19 cellular contexts compared by ENCODE assay signal in genomic region chr11:85784907-85785306, GRCh38. TPM values are rescaled to one million over a fixed set of nuclear protein-coding genes. Genes with fewer than 3 reads are reported as not detected.
A peak's percentile ranks its signal among the peaks of the same experiment; 100 is the strongest.
DNase-seq lines count a peak whose midpoint lies in the region; ATAC-seq and TF ChIP-seq lines count a peak whose summit lies in the region.
"Had no signal": no experiment of that assay in that cellular context is flagged by ENCODE, and none has a peak within 500 bp of the region (broad histone marks: within the 10 kb centered on the region; RNA-seq: fewer than 3 reads in every experiment).

No MANE protein-coding gene starts in this region.

- TF ChIP-seq CTCF in esophagus squamous epithelium (IDR thresholded peaks at IDR 0.05) (no peak), thyroid gland (IDR thresholded peaks at IDR 0.05) (no peak), coronary artery (IDR thresholded peaks at IDR 0.05) (no peak)

- H3K27ac Mint-ChIP-seq in T-helper 17 cell: peak overlapping the region; percentile 6
- H3K27ac Mint-ChIP-seq in natural killer cell treated with Interleukin-12 subunit alpha and Interleukin-12 subunit beta and Interleukin-15 and Interleukin-18, amount 100 ng/mL, for 72 hours: peak overlapping the region; percentile 87 to 99

- TF ChIP-seq POLR2A in esophagus squamous epithelium (IDR thresholded peaks at IDR 0.05) (no peak), thyroid gland (IDR thresholded peaks at IDR 0.05) (no peak)

- intact Hi-C loops in esophagus squamous epithelium (cut with DNase I): no loop called here
- intact Hi-C loops in thyroid gland (cut with DNase I): no loop called here

- ATAC-seq in T-helper 17 cell (no peak), GM19455 (IDR thresholded peaks at IDR 0.05; ENCODE audit: unreplicated experiment) (no peak)
- no peak for ATAC-seq in natural killer cell treated with Interleukin-12 subunit alpha and Interleukin-12 subunit beta and Interleukin-15 and Interleukin-18, amount 100 ng/mL, for 72 hours
- ATAC-seq: Right ventricle myocardium inferior had no signal

- H3K9me3 Mint-ChIP-seq in natural killer cell treated with Interleukin-12 subunit alpha and Interleukin-12 subunit beta and Interleukin-15 and Interleukin-18, amount 100 ng/mL, for 72 hours: peaks cover 5% of the 10 kb centered on the region

- H3K4me1 Mint-ChIP-seq in T-helper 17 cell: peaks cover 40% of the 10 kb centered on the region
- H3K4me1 Mint-ChIP-seq in natural killer cell treated with Interleukin-12 subunit alpha and Interleukin-12 subunit beta and Interleukin-15 and Interleukin-18, amount 100 ng/mL, for 72 hours (ENCODE audit: low read depth in 2 of 2): peaks cover 70 to 74% of the 10 kb centered on the region in 2 donors

- H3K4me3 ChIP-seq in esophagus squamous epithelium: no peak overlapping the region
- no peak overlapping the region for H3K4me3 ChIP-seq in thyroid gland (replicated peaks in 1 of 3)
- no peak overlapping the region for H3K4me3 ChIP-seq in coronary artery
- H3K4me3 ChIP-seq: BLaER1 treated with 17β-estradiol and CSF1 and Interleukin-3, amounts not matched to agents 10 nM and 100 nM; SJSA1 had no signal

- WGBS in esophagus squamous epithelium, 2 donors: 59 to 69% methylated on average over 4 of the region's 4 CpGs
- WGBS in thyroid gland, 2 donors: 89 to 93% methylated on average over 4 of the region's 4 CpGs

- H3K9me3 ChIP-seq in T-helper 17 cell (ENCODE audit: control insufficient read depth, low read length, poor library complexity, severe bottlenecking) (no peaks in the 10 kb centered on the region), esophagus squamous epithelium (no peaks in the 10 kb centered on the region), thyroid gland (no peaks in the 10 kb centered on the region)
- H3K9me3 ChIP-seq: SJSA1 had no signal

- H3K4me1 ChIP-seq in esophagus squamous epithelium: no peaks in the 10 kb centered on the region
- no peaks in the 10 kb centered on the region for H3K4me1 ChIP-seq in thyroid gland
- H3K4me1 ChIP-seq: SJSA1 had no signal

- no peak overlapping the region for H3K4me3 Mint-ChIP-seq in T-helper 17 cell
- H3K4me3 Mint-ChIP-seq in natural killer cell treated with Interleukin-12 subunit alpha and Interleukin-12 subunit beta and Interleukin-15 and Interleukin-18, amount 100 ng/mL, for 72 hours: peak overlapping the region; percentile 27
- H3K4me3 Mint-ChIP-seq: CD4-positive, alpha-beta memory T cell had no signal

- H3K27me3 Mint-ChIP-seq in T-helper 17 cell: no peaks in the 10 kb centered on the region
- H3K27me3 Mint-ChIP-seq in natural killer cell treated with Interleukin-12 subunit alpha and Interleukin-12 subunit beta and Interleukin-15 and Interleukin-18, amount 100 ng/mL, for 72 hours: no peaks in the 10 kb centered on the region
- H3K27me3 Mint-ChIP-seq: CD4-positive, alpha-beta memory T cell had no signal

- peaks cover 2% of the 10 kb centered on the region for H3K36me3 Mint-ChIP-seq in T-helper 17 cell (ENCODE audit: low read depth)
- peaks cover 17% of the 10 kb centered on the region for H3K36me3 Mint-ChIP-seq in natural killer cell treated with Interleukin-12 subunit alpha and Interleukin-12 subunit beta and Interleukin-15 and Interleukin-18, amount 100 ng/mL, for 72 hours

- H3K27me3 ChIP-seq in esophagus squamous epithelium: no peaks in the 10 kb centered on the region
- H3K27me3 ChIP-seq in thyroid gland: no peaks in the 10 kb centered on the region
- H3K27me3 ChIP-seq: BLaER1 treated with 17β-estradiol and CSF1 and Interleukin-3, amounts not matched to agents 10 nM and 100 nM; SJSA1 had no signal

- no peaks in the 10 kb centered on the region for H3K36me3 ChIP-seq in esophagus squamous epithelium
- no peaks in the 10 kb centered on the region for H3K36me3 ChIP-seq in thyroid gland
- H3K36me3 ChIP-seq: BLaER1 treated with 17β-estradiol and CSF1 and Interleukin-3, amounts not matched to agents 10 nM and 100 nM; SJSA1 had no signal

- peak; percentile 60 for DNase-seq in NCI-H2171 treated with DMSO at 0.1 percent for 48 hours (lab: John Stamatoyannopoulos, UW)
- no peak for DNase-seq in NCI-H2171 (lab: John Stamatoyannopoulos, UW)
- no peak for DNase-seq in T-helper 17 cell
- DNase-seq in esophagus squamous epithelium (lab: John Stamatoyannopoulos, UW): no peak
- DNase-seq in natural killer cell treated with Interleukin-12 subunit alpha and Interleukin-12 subunit beta and Interleukin-15 and Interleukin-18, amount 100 ng/mL, for 72 hours (ENCODE audit: low spot score): no peak
- DNase-seq in thyroid gland: no peak
- DNase-seq in coronary artery (ENCODE audit: low spot score): no peak
- DNase-seq: 8988T; CD4-positive, alpha-beta memory T cell; GDM1; KBM-7; NCI-H1092; NCI-H1436; NCI-H1930; NCI-H524 treated with DMSO at 0.1 percent for 48 hours had no signal

- H3K27ac ChIP-seq in esophagus squamous epithelium: peak overlapping the region in 3 of 4 donors; percentile 14 to 57 (median 49)
- H3K27ac ChIP-seq in thyroid gland: no peak overlapping the region
- no peak overlapping the region for H3K27ac ChIP-seq in coronary artery
- H3K27ac ChIP-seq: BLaER1 treated with 17β-estradiol and CSF1 and Interleukin-3, amounts not matched to agents 10 nM and 100 nM; SJSA1 had no signal

RNA-seq across cellular contexts. Expression of gene SYTL2, which starts 26.0 kb away (rescaled TPM):
- 10 to 100 TPM; 50.0 to 58.8 TPM for total RNA-seq in T-helper 17 cell
- 10 to 100 TPM in 1 of 4 donors, 1 to 10 TPM in 3; 8.8 to 16.0 (median 9.2) TPM for total RNA-seq in esophagus squamous epithelium
- total RNA-seq in natural killer cell treated with Interleukin-12 subunit alpha and Interleukin-12 subunit beta and Interleukin-15 and Interleukin-18, amount 100 ng/mL, for 72 hours: 10 to 100 TPM; 68.8 to 74.8 TPM
- total RNA-seq in thyroid gland: 10 to 100 TPM in 2 of 4 donors, 1 to 10 TPM in 2; 4.5 to 18.8 (median 9.0) TPM

Comparison
In these comparisons a context has a peak if more than half of its experiments do, and no peak if none do; other contexts are left out.
1. H3K27ac ChIP-seq: peak in esophagus squamous epithelium (3 of 4); none in thyroid gland (0 of 3) and coronary artery (0 of 2).